ENCODE assay signal across 12 cellular contexts in the genomic region with DNA sequence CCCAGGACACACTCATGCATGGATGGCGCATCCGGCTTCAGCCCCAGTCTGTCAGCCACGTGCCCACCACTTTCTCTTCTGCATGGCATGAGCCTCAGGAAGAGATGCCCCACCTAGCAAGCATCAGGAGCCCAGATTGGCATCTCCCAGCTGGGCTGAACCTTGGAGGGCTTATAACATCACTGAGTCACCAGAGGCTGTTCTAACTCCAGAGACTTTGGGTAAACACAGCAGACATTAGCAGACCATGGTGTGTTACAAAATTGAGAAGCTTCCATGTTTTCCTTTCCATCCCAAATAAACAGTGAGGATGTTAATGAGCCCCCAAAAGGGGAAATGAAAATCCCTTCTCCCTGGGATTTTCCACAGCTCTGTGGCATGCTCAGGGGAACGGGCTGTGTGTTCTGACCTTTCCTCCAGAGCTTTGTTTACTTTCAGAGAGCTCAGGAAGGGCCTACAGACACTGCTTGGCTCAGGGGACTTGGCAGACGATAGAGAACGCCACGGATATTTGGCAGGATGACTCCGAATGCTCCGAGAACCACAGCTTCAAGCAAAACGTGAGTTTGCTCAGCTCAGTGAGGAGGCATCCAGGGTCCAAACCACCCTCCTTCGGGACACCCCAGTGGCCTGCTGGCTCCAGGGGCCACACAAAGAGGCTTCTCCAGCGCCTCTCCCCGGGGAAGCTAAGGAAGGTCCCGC. TPM values are rescaled to one million over a fixed set of nuclear protein-coding genes. Genes with fewer than 3 reads are reported as not detected.
DNase-seq lines count a peak whose midpoint lies in the region; ATAC-seq and TF ChIP-seq lines count a peak whose summit lies in the region.
"Had no signal": no experiment of that assay in that cellular context is flagged by ENCODE, and none has a peak within 500 bp of the region (broad histone marks: within the 10 kb centered on the region; RNA-seq: fewer than 3 reads in every experiment).

No MANE protein-coding gene starts in this region.

- H3K27ac Mint-ChIP-seq in endothelial cell (ENCODE audit: unreplicated experiment) = no peak overlapping the region

- ATAC-seq in GM19324 (IDR thresholded peaks at IDR 0.05; ENCODE audit: low FRiP score, unreplicated experiment) = no peak

- WGBS in lower leg skin, 2 donors = 66 to 69% methylated on average over 11 to 14 of the region's 14 CpGs

- H3K27me3 Mint-ChIP-seq in endothelial cell (ENCODE audit: unreplicated experiment) = peaks cover 10% of the 10 kb centered on the region

- H3K4me3 ChIP-seq in LNCaP clone FGC (ENCODE audit: low read depth, low read length) = no peak overlapping the region
- no peak overlapping the region for H3K4me3 ChIP-seq in lower leg skin (ENCODE audit: low read depth, poor library complexity, severe bottlenecking)

- no peaks in the 10 kb centered on the region for H3K9me3 Mint-ChIP-seq in endothelial cell (ENCODE audit: unreplicated experiment)

- no peaks in the 10 kb centered on the region for H3K4me1 Mint-ChIP-seq in endothelial cell (ENCODE audit: unreplicated experiment)

- peak overlapping the region; percentile 57 for H3K27ac ChIP-seq in temporal lobe (ENCODE audit: low read depth, low read length)

- TF ChIP-seq CTCF in LNCaP clone FGC (IDR thresholded peaks at IDR 0.05; ENCODE audit: control insufficient read depth, extremely low read depth, insufficient read depth) = no peak
- no peak for TF ChIP-seq CTCF in lower leg skin (IDR thresholded peaks at IDR 0.05)
- TF ChIP-seq CTCF in endothelial cell (IDR thresholded peaks at IDR 0.05; ENCODE audit: unreplicated experiment) = no peak

- no peaks in the 10 kb centered on the region for H3K36me3 Mint-ChIP-seq in endothelial cell (ENCODE audit: low read depth, unreplicated experiment)

- H3K4me3 Mint-ChIP-seq in endothelial cell (ENCODE audit: unreplicated experiment) = no peak overlapping the region

- DNase-seq in LNCaP clone FGC (ENCODE audit: low read depth) (peak; percentile 67), ecto neural progenitor cell (ENCODE audit: low spot score) (peak; percentile 14), lower leg skin (ENCODE audit: low spot score in 2 of 2) (peak; percentile 60 to 88), endothelial cell (ENCODE audit: low spot score) (no peak), MV-4-11 (lab: John Stamatoyannopoulos, UW) (no peak), NCI-H2196 (lab: John Stamatoyannopoulos, UW; ENCODE audit: unreplicated experiment) (no peak)
- DNase-seq: activated CD8-positive, alpha-beta memory T cell treated with anti-CD3 and anti-CD28 coated beads, Interleukin-2, amount 50 U/mL, for 48 hours; NCI-H2227 treated with DMSO at 0.1 percent for 48 hours; trophoblast cell had no signal

- TF ChIP-seq POLR2A in lower leg skin (IDR thresholded peaks at IDR 0.05) = no peak

- intact Hi-C loops in lower leg skin (cut with DNase I; ENCODE audit: low total_unique reads) = no loop called here

RNA-seq across cellular contexts. Expression of gene GLP2R, which starts 16.5 kb away (rescaled TPM):
- 1 to 10 TPM in 1 of 4 donors, not detected in 3; 1.9 TPM for total RNA-seq in lower leg skin
- total RNA-seq in temporal lobe = under 0.01 TPM
- total RNA-seq in endothelial cell (ENCODE audit: unreplicated experiment) = 0.15 TPM
- total RNA-seq: T-helper 1 cell treated with Interleukin-12 subunit alpha and Interleukin-12 subunit beta and Interleukin-4 antibody, amounts not matched to agents 30 ng/mL and 1 ng/mL, for 36 hours had no signal

RNA-seq across cellular contexts. Expression of gene GSG1L2, which starts 20.3 kb away (rescaled TPM):
- total RNA-seq in lower leg skin (not detected), temporal lobe (not detected), endothelial cell (ENCODE audit: unreplicated experiment) (not detected)
- total RNA-seq: T-helper 1 cell treated with Interleukin-12 subunit alpha and Interleukin-12 subunit beta and Interleukin-4 antibody, amounts not matched to agents 30 ng/mL and 1 ng/mL, for 36 hours had no signal

RNA-seq across cellular contexts. Expression of gene DHRS7C, which starts 50.8 kb away (rescaled TPM):
- not detected for total RNA-seq in lower leg skin
- not detected for total RNA-seq in temporal lobe
- total RNA-seq in endothelial cell (ENCODE audit: unreplicated experiment) = 0.31 TPM
- total RNA-seq: T-helper 1 cell treated with Interleukin-12 subunit alpha and Interleukin-12 subunit beta and Interleukin-4 antibody, amounts not matched to agents 30 ng/mL and 1 ng/mL, for 36 hours had no signal

Comparison
In these comparisons a context has a peak if more than half of its experiments do, and no peak if none do; other contexts are left out.
1. DNase-seq: peak in LNCaP clone FGC (single experiment), ecto neural progenitor cell (single experiment) and lower leg skin (2 of 2); none in endothelial cell (single experiment), MV-4-11 (single experiment) and NCI-H2196 (single experiment).